ENCODE assay signal across 26 cellular contexts in the genomic region with DNA sequence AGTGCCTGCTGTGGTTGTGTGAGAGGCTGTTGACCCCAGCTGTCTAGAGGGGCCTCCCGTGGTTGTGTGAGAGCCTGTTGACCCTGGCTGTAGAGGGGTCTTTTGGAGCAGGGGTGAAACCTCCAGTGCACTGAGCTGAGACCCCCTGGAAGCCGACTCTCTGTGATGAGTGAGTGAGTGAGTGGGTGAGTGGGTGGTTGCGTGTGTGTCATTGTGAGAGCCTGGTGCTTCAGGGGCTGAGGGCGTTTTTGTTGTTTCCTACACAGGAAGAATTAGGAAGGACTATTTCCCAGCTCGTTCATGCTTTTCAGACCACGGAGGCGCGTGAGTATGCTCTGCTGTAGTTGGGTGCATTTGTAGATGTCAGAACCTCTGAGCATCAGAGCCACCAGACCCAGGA. TPM values are rescaled to one million over a fixed set of nuclear protein-coding genes. Genes with fewer than 3 reads are reported as not detected.
DNase-seq lines count a peak whose midpoint lies in the region; ATAC-seq lines count a peak whose summit lies in the region.
"Had no signal": no experiment of that assay in that cellular context is flagged by ENCODE, and none has a peak within 500 bp of the region (broad histone marks: within the 10 kb centered on the region; RNA-seq: fewer than 3 reads in every experiment).

No MANE protein-coding gene starts in this region.

- H3K9me3 ChIP-seq in BLaER1 = no peaks in the 10 kb centered on the region
- H3K9me3 ChIP-seq: SJSA1, thyroid gland had no signal

- no peak overlapping the region for H3K27ac ChIP-seq in BLaER1
- H3K27ac ChIP-seq: brain microvascular endothelial cell, parathyroid adenoma, SJSA1, thyroid gland had no signal

- no peak for DNase-seq in activated CD4-positive, alpha-beta T cell treated with anti-CD3 and anti-CD28 coated beads, Interleukin-2, amount 10 ng/mL, durations not matched to agents 24 days and 14 days
- DNase-seq in activated CD4-positive, alpha-beta T cell treated with anti-CD3 and anti-CD28 coated beads for 4 hours = no peak
- DNase-seq in activated T-helper 1 cell treated with anti-CD3 and anti-CD28 coated beads, Interleukin-12 subunit alpha, Interleukin-12 subunit beta, Interleukin-2, Interleukin-4 antibody, amounts not matched to agents 30 ng/mL and 10 ng/mL and 1 ng/mL, durations not matched to agents 14 hours and 24 hours and 36 hours (ENCODE audit: low spot score) = no peak
- DNase-seq in epidermal melanocyte (ENCODE audit: insufficient read length, low spot score) = peak; percentile 10
- no peak for DNase-seq in stimulated activated naive CD4-positive, alpha-beta T cell (lab: John Stamatoyannopoulos, UW)
- no peak for DNase-seq in activated CD4-positive, CD25-positive, alpha-beta regulatory T cell (lab: John Stamatoyannopoulos, UW)
- DNase-seq: activated CD4-positive, alpha-beta T cell treated with anti-CD3 and anti-CD28 coated beads, Interleukin-2, amount 50 U/mL, for 1 hour; brain microvascular endothelial cell; effector CD4-positive, alpha-beta T cell; foreskin melanocyte; IMR-90; mesenchymal stem cell; NCI-H1105 treated with DMSO at 0.1 percent for 48 hours; NCI-H2029 treated with DMSO at 0.1 percent for 48 hours; NCI-H226; NCI-H748 treated with DMSO at 0.1 percent for 48 hours; stimulated activated CD4-positive, alpha-beta T cell treated with anti-CD3 and anti-CD28 coated beads, Interleukin-4, amount 100 ng/mL, for 24 hours; stimulated activated naive CD8-positive, alpha-beta T cell treated with anti-CD3 and anti-CD28 coated beads, Interleukin-15, Interleukin-2, amounts not matched to agents 100 U/mL and 50 U/mL, for 24 hours; thyroid gland had no signal

- H3K9me3 Mint-ChIP-seq in activated CD4-positive, alpha-beta T cell treated with anti-CD3 and anti-CD28 coated beads, Interleukin-2, amount 10 ng/mL, durations not matched to agents 24 days and 14 days = no peaks in the 10 kb centered on the region
- no peaks in the 10 kb centered on the region for H3K9me3 Mint-ChIP-seq in activated T-helper 1 cell treated with anti-CD3 and anti-CD28 coated beads, Interleukin-12 subunit alpha, Interleukin-12 subunit beta, Interleukin-2, Interleukin-4 antibody, amounts not matched to agents 30 ng/mL and 10 ng/mL and 1 ng/mL, durations not matched to agents 14 hours and 24 hours and 36 hours

- intact Hi-C loops in activated CD4-positive, alpha-beta T cell treated with anti-CD3 and anti-CD28 coated beads, Interleukin-2, amount 10 ng/mL, durations not matched to agents 24 days and 14 days (cut with micrococcal nuclease) = no loop called here
- intact Hi-C loops in activated T-helper 1 cell treated with anti-CD3 and anti-CD28 coated beads, Interleukin-12 subunit alpha, Interleukin-12 subunit beta, Interleukin-2, Interleukin-4 antibody, amounts not matched to agents 30 ng/mL and 10 ng/mL and 1 ng/mL, durations not matched to agents 14 hours and 24 hours and 36 hours (cut with micrococcal nuclease) = no loop called here

- H3K9ac ChIP-seq in BLaER1 = peak overlapping the region; percentile 35; the same call in 1 of the 2 replicates
- H3K9ac ChIP-seq: parathyroid adenoma had no signal

- H3K27ac Mint-ChIP-seq in activated CD4-positive, alpha-beta T cell treated with anti-CD3 and anti-CD28 coated beads, Interleukin-2, amount 10 ng/mL, durations not matched to agents 24 days and 14 days = peak overlapping the region; percentile 64
- H3K27ac Mint-ChIP-seq in activated T-helper 1 cell treated with anti-CD3 and anti-CD28 coated beads, Interleukin-12 subunit alpha, Interleukin-12 subunit beta, Interleukin-2, Interleukin-4 antibody, amounts not matched to agents 30 ng/mL and 10 ng/mL and 1 ng/mL, durations not matched to agents 14 hours and 24 hours and 36 hours = peak overlapping the region; percentile 79

- ATAC-seq in GM19395 (IDR thresholded peaks at IDR 0.05; ENCODE audit: unreplicated experiment) = no peak
- ATAC-seq: esophagus mucosa; left lobe of liver; right cardiac atrium; stimulated activated naive CD8-positive, alpha-beta T cell treated with anti-CD3 and anti-CD28 coated beads, Interleukin-15, Interleukin-2, amounts not matched to agents 100 U/mL and 50 U/mL, for 24 hours had no signal

- H3K27me3 ChIP-seq in BLaER1 = no peaks in the 10 kb centered on the region
- H3K27me3 ChIP-seq: brain microvascular endothelial cell, SJSA1, thyroid gland had no signal

- H3K36me3 Mint-ChIP-seq in activated CD4-positive, alpha-beta T cell treated with anti-CD3 and anti-CD28 coated beads, Interleukin-2, amount 10 ng/mL, durations not matched to agents 24 days and 14 days (ENCODE audit: low read depth) = peaks cover 69% of the 10 kb centered on the region
- peaks cover 51% of the 10 kb centered on the region for H3K36me3 Mint-ChIP-seq in activated T-helper 1 cell treated with anti-CD3 and anti-CD28 coated beads, Interleukin-12 subunit alpha, Interleukin-12 subunit beta, Interleukin-2, Interleukin-4 antibody, amounts not matched to agents 30 ng/mL and 10 ng/mL and 1 ng/mL, durations not matched to agents 14 hours and 24 hours and 36 hours (ENCODE audit: low read depth)

- peak overlapping the region; percentile 65 for H3K4me3 Mint-ChIP-seq in activated CD4-positive, alpha-beta T cell treated with anti-CD3 and anti-CD28 coated beads, Interleukin-2, amount 10 ng/mL, durations not matched to agents 24 days and 14 days
- peak overlapping the region; percentile 79 for H3K4me3 Mint-ChIP-seq in activated T-helper 1 cell treated with anti-CD3 and anti-CD28 coated beads, Interleukin-12 subunit alpha, Interleukin-12 subunit beta, Interleukin-2, Interleukin-4 antibody, amounts not matched to agents 30 ng/mL and 10 ng/mL and 1 ng/mL, durations not matched to agents 14 hours and 24 hours and 36 hours

- no peak overlapping the region for H3K4me2 ChIP-seq in BLaER1

- peaks cover 78% of the 10 kb centered on the region for H4K20me1 ChIP-seq in BLaER1

- H3K36me3 ChIP-seq in BLaER1 = peaks cover 66% of the 10 kb centered on the region

- peaks cover 41% of the 10 kb centered on the region for H3K4me1 ChIP-seq in BLaER1
- H3K4me1 ChIP-seq: parathyroid adenoma had no signal

- no peak overlapping the region for H3K4me3 ChIP-seq in BLaER1
- H3K4me3 ChIP-seq: SJSA1, thyroid gland had no signal

- H3K4me1 Mint-ChIP-seq in activated CD4-positive, alpha-beta T cell treated with anti-CD3 and anti-CD28 coated beads, Interleukin-2, amount 10 ng/mL, durations not matched to agents 24 days and 14 days = peaks cover 20% of the 10 kb centered on the region
- peaks cover 20% of the 10 kb centered on the region for H3K4me1 Mint-ChIP-seq in activated T-helper 1 cell treated with anti-CD3 and anti-CD28 coated beads, Interleukin-12 subunit alpha, Interleukin-12 subunit beta, Interleukin-2, Interleukin-4 antibody, amounts not matched to agents 30 ng/mL and 10 ng/mL and 1 ng/mL, durations not matched to agents 14 hours and 24 hours and 36 hours (ENCODE audit: low read depth)

- no peaks in the 10 kb centered on the region for H3K27me3 Mint-ChIP-seq in activated CD4-positive, alpha-beta T cell treated with anti-CD3 and anti-CD28 coated beads, Interleukin-2, amount 10 ng/mL, durations not matched to agents 24 days and 14 days
- no peaks in the 10 kb centered on the region for H3K27me3 Mint-ChIP-seq in activated T-helper 1 cell treated with anti-CD3 and anti-CD28 coated beads, Interleukin-12 subunit alpha, Interleukin-12 subunit beta, Interleukin-2, Interleukin-4 antibody, amounts not matched to agents 30 ng/mL and 10 ng/mL and 1 ng/mL, durations not matched to agents 14 hours and 24 hours and 36 hours (ENCODE audit: insufficient read depth)

RNA-seq across cellular contexts. Expression of a gene that starts 3.0 kb away (rescaled TPM):
- total RNA-seq in activated CD4-positive, alpha-beta T cell treated with anti-CD3 and anti-CD28 coated beads, Interleukin-2, amount 10 ng/mL, durations not matched to agents 24 days and 14 days = 94.4 and 99.4 TPM in 2 replicates
- total RNA-seq in activated T-helper 1 cell treated with anti-CD3 and anti-CD28 coated beads, Interleukin-12 subunit alpha, Interleukin-12 subunit beta, Interleukin-2, Interleukin-4 antibody, amounts not matched to agents 30 ng/mL and 10 ng/mL and 1 ng/mL, durations not matched to agents 14 hours and 24 hours and 36 hours = 90.9 and 91.8 TPM in 2 replicates

RNA-seq across cellular contexts. Expression of a gene that starts 16.3 kb away (rescaled TPM):
- total RNA-seq in activated CD4-positive, alpha-beta T cell treated with anti-CD3 and anti-CD28 coated beads, Interleukin-2, amount 10 ng/mL, durations not matched to agents 24 days and 14 days = 59.2 and 59.5 TPM in 2 replicates
- total RNA-seq in activated T-helper 1 cell treated with anti-CD3 and anti-CD28 coated beads, Interleukin-12 subunit alpha, Interleukin-12 subunit beta, Interleukin-2, Interleukin-4 antibody, amounts not matched to agents 30 ng/mL and 10 ng/mL and 1 ng/mL, durations not matched to agents 14 hours and 24 hours and 36 hours = 51.9 and 52.4 TPM in 2 replicates
